8 cellular contexts compared by ENCODE assay signal in the genomic region with DNA sequence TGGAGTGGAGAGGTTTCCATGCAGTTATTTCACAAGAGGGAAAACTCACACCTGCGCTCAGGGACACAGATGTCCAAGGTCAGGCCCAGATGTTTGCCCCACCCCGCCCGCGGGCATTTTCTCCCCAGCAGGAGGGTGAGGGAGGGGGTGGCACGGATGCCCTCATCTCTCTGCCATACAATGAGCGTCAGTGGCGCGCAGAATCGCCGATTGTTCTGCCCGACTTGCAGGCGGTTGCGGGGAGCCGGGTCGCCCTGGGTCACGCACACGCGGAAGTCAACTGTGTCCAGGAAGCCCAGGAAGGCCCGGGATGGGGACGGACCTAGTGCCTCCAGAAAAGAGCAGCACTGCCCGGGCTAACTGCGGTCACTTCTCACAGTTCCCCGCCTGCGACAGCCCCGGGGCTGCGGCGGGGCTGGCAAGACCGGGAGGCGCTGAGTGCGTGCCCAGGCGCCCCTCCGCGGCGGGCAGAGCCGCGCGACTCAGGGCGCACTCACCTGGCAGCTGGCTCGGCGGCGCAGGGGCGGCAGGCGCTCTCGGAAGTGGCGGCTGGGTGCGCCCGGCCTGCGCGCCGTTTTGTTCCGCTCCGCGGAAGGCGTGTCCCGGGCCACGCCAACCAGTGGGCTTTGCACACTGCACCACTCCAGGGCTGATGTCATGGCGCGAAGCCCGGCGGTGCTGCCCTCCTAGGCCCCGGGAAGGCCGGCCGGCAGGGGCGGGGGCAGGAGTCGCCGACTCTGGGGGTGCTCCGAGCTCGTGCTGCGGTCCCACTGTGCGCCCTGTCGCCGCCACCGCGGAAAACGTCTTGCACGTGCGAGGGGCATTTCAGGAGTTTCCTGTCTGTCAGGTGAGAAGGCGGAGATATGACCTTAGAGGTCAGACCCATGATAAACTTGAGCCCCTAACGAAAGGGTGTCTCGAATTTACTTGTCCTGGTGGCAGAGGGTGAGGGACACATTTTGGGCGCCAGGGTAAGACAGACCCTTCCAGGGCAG. TPM values are rescaled to one million over a fixed set of nuclear protein-coding genes. Genes with fewer than 3 reads are reported as not detected.
A peak's percentile ranks its signal among the peaks of the same experiment; 100 is the strongest.
DNase-seq lines count a peak whose midpoint lies in the region; ATAC-seq and TF ChIP-seq lines count a peak whose summit lies in the region.

TSS of gene CSRP1 (minus strand) at position 551 of the 995 bp plus-strand sequence. CDS start 10,820 bp downstream, outside the sequence.

- TF ChIP-seq CTCF in dorsolateral prefrontal cortex (IDR thresholded peaks at IDR 0.05 in 54 of 56, conservative IDR thresholded peaks at IDR 0.05 in 2 of 56; ENCODE audit: low read depth in 1 of 56, partially characterized antibody in 56 of 56) (peak in 31 of 56 donors; percentile 4 to 56 (median 27)), lower lobe of right lung (IDR thresholded peaks at IDR 0.05) (no peak)

- no peaks in the 10 kb centered on the region for H3K36me3 ChIP-seq in lower lobe of right lung

- peak within 1 kb of the TSS; percentile 62 to 94 (median 79) for H3K4me3 ChIP-seq in dorsolateral prefrontal cortex
- peak within 1 kb of the TSS; percentile 79 for H3K4me3 ChIP-seq in lower lobe of right lung

- peak; percentile 78 for DNase-seq in ACHN
- DNase-seq in NCI-H446 treated with DMSO at 0.1 percent for 48 hours (lab: John Stamatoyannopoulos, UW), result peak; percentile 19
- peak; percentile 65 to 69 for DNase-seq in activated CD4-positive, alpha-beta T cell treated with anti-CD3 and anti-CD28 coated beads, Interleukin-2, amount 50 U/mL, for 24 hours (ENCODE audit: low read depth in 1 of 2, low spot score in 1 of 2)
- peak; percentile 38 to 94 (median 92) for DNase-seq in dorsolateral prefrontal cortex
- peak; percentile 92 for DNase-seq in lower lobe of right lung
- DNase-seq in stimulated activated CD4-positive, alpha-beta T cell treated with anti-CD3 and anti-CD28 coated beads, TNF-alpha, amount 100 ng/mL, for 24 hours (ENCODE audit: low read depth in 3 of 3), result peak; percentile 69 to 82 (median 71)

- H3K4me1 ChIP-seq in lower lobe of right lung, result peaks cover 73% of the 10 kb centered on the region

- no peaks in the 10 kb centered on the region for H3K9me3 ChIP-seq in lower lobe of right lung

- peak; percentile 61 for ATAC-seq in GM18873 (IDR thresholded peaks at IDR 0.05; ENCODE audit: low FRiP score, unreplicated experiment)
- peak; percentile 88 for ATAC-seq in HG03139 (IDR thresholded peaks at IDR 0.05; ENCODE audit: unreplicated experiment)
- ATAC-seq in lower lobe of right lung, result peak; percentile 91 to 94

- in situ Hi-C loops in ACHN (cut with HindIII; ENCODE audit: low pct_ligation_motif_present, low pct_unique_long_range_greater_than_20kb, low sequenced_read_pairs), result no loop called here

- H3K27ac ChIP-seq in dorsolateral prefrontal cortex, result peak within 1 kb of the TSS; percentile 90 to 100 (median 97)
- H3K27ac ChIP-seq in lower lobe of right lung, result peak within 1 kb of the TSS; percentile 97

- intact Hi-C loops in dorsolateral prefrontal cortex (cut with DNase I), result no loop called here
- intact Hi-C loops in lower lobe of right lung (cut with DNase I), result no loop called here

- H3K27me3 ChIP-seq in dorsolateral prefrontal cortex (no peaks in the 10 kb centered on the region), lower lobe of right lung (ENCODE audit: low read depth) (no peaks in the 10 kb centered on the region)

RNA-seq across cellular contexts. Expression of gene CSRP1, which starts in this region (rescaled TPM):
- 1,000 to 10,000 TPM in 2 of 120 experiments, 100 to 1,000 TPM in 118; 225 to 1,268 (median 522) TPM for total RNA-seq in dorsolateral prefrontal cortex
- total RNA-seq in lower lobe of right lung, result 185 TPM

Comparison
In these comparisons a context has a peak if more than half of its experiments do, and no peak if none do; other contexts are left out.
1. Peak in every context shown above with its lines: DNase-seq, ATAC-seq, H3K4me3 ChIP-seq and H3K27ac ChIP-seq.
2. DNase-seq: peak in every context shown above with its lines; median percentile 92 in lower lobe of right lung; 92 in dorsolateral prefrontal cortex; 78 in ACHN; 71 in stimulated activated CD4-positive, alpha-beta T cell treated with anti-CD3 and anti-CD28 coated beads, TNF-alpha, amount 100 ng/mL, for 24 hours; 67 in activated CD4-positive, alpha-beta T cell treated with anti-CD3 and anti-CD28 coated beads, Interleukin-2, amount 50 U/mL, for 24 hours; 19 in NCI-H446 treated with DMSO at 0.1 percent for 48 hours.